In the genomic region with DNA sequence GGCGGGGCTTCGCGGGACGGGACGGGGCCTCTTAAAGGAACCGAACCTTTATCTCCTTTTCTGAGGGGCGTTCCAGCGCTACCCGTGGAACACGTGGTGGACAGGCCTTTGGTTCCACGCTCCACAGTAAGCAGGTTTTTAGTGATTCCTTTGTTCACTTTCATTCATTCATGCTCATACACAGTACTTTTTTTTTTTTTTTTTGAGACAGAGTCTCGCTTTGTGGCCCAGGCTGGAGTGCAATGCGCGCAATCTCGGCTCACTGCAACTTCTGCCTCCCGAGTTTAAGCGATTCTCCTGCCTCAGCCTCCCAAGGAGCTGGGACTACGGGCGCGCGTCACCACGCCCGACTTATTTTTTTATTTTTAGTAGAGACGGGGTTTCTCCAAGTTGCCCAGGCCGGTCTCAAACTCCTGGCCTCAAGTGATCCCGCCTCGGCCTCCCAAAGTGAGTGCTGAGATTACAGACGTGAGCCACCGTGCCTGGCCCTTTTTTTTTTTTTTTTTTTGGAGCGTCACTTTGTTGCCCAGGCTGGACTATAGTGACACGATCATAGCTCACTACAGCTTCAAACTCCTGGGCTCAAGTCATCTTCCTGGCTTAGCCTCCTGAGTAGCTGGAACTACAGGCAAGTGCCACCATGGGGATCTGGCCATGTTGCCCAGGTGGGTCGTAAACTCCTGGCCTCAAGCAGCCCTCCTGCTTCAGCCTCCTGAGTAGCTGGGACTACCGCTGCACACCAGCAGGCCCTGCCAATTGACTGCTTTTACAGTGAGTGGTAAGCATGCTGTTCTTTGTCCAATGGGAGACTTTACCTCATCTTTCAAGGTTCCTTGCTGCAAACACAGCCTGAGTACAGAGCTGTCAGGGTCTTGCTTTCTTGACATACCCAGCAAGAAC, we compare ENCODE assay signal across 8 cellular contexts. TPM values are rescaled to one million over a fixed set of nuclear protein-coding genes. Genes with fewer than 3 reads are reported as not detected.
DNase-seq lines count a peak whose midpoint lies in the region; ATAC-seq lines count a peak whose summit lies in the region.

No MANE protein-coding gene starts in this region.

- H3K9me3 Mint-ChIP-seq in T-helper 2 cell treated with Interferon-gamma antibody and Interleukin-4, amounts not matched to agents 5 μg/mL and 100 μg/mL, for 36 hours: no peaks in the 10 kb centered on the region
- no peaks in the 10 kb centered on the region for H3K9me3 Mint-ChIP-seq in activated T-helper 2 cell treated with anti-CD3 and anti-CD28 coated beads, Interferon-gamma antibody, Interleukin-2, Interleukin-4, amounts not matched to agents 10 μg/mL and 5 μg/mL and 100 μg/mL, durations not matched to agents 14 hours and 24 hours and 36 hours

- H3K27me3 ChIP-seq in iPS-20b (ENCODE audit: insufficient read depth, low read length) (no peaks in the 10 kb centered on the region), stomach smooth muscle (ENCODE audit: control insufficient read depth in 1 of 2, insufficient read depth in 2 of 2, low read length in 2 of 2) (peaks cover 0 to 5% of the 10 kb centered on the region in 2 donors)

- H3K27ac ChIP-seq in iPS-20b (ENCODE audit: low read length): peak overlapping the region; percentile 51
- no peak overlapping the region for H3K27ac ChIP-seq in stomach smooth muscle (ENCODE audit: low read length)

- H3K4me3 Mint-ChIP-seq in T-helper 2 cell treated with Interferon-gamma antibody and Interleukin-4, amounts not matched to agents 5 μg/mL and 100 μg/mL, for 36 hours: peak overlapping the region; percentile 97
- H3K4me3 Mint-ChIP-seq in activated T-helper 2 cell treated with anti-CD3 and anti-CD28 coated beads, Interferon-gamma antibody, Interleukin-2, Interleukin-4, amounts not matched to agents 10 μg/mL and 5 μg/mL and 100 μg/mL, durations not matched to agents 14 hours and 24 hours and 36 hours (ENCODE audit: low read depth): peak overlapping the region; percentile 97

- peaks cover 12% of the 10 kb centered on the region; the same call in 1 of the 2 replicates for H3K4me1 ChIP-seq in iPS-20b (ENCODE audit: insufficient read depth, low read length)
- H3K4me1 ChIP-seq in stomach smooth muscle (ENCODE audit: control insufficient read depth, insufficient read depth, low read length): peaks cover 14% of the 10 kb centered on the region

- peaks cover 36% of the 10 kb centered on the region for H3K4me1 Mint-ChIP-seq in T-helper 2 cell treated with Interferon-gamma antibody and Interleukin-4, amounts not matched to agents 5 μg/mL and 100 μg/mL, for 36 hours (ENCODE audit: low read depth)
- H3K4me1 Mint-ChIP-seq in activated T-helper 2 cell treated with anti-CD3 and anti-CD28 coated beads, Interferon-gamma antibody, Interleukin-2, Interleukin-4, amounts not matched to agents 10 μg/mL and 5 μg/mL and 100 μg/mL, durations not matched to agents 14 hours and 24 hours and 36 hours (ENCODE audit: low read depth): peaks cover 26% of the 10 kb centered on the region

- no peaks in the 10 kb centered on the region for H3K9me3 ChIP-seq in iPS-20b (ENCODE audit: insufficient read depth, low read depth, low read length)
- H3K9me3 ChIP-seq in stomach smooth muscle (ENCODE audit: control insufficient read depth in 2 of 2, low read length in 2 of 2): no peaks in the 10 kb centered on the region

- H3K36me3 ChIP-seq in iPS-20b (ENCODE audit: insufficient read depth, low read depth, low read length) (peaks cover 26% of the 10 kb centered on the region), stomach smooth muscle (ENCODE audit: control insufficient read depth in 2 of 2, insufficient read depth in 2 of 2, low read length in 2 of 2) (no peaks in the 10 kb centered on the region)

- H3K36me3 Mint-ChIP-seq in T-helper 2 cell treated with Interferon-gamma antibody and Interleukin-4, amounts not matched to agents 5 μg/mL and 100 μg/mL, for 36 hours (ENCODE audit: low read depth): peaks cover 32% of the 10 kb centered on the region
- peaks cover 31% of the 10 kb centered on the region for H3K36me3 Mint-ChIP-seq in activated T-helper 2 cell treated with anti-CD3 and anti-CD28 coated beads, Interferon-gamma antibody, Interleukin-2, Interleukin-4, amounts not matched to agents 10 μg/mL and 5 μg/mL and 100 μg/mL, durations not matched to agents 14 hours and 24 hours and 36 hours (ENCODE audit: low read depth)

- no peaks in the 10 kb centered on the region for H3K27me3 Mint-ChIP-seq in T-helper 2 cell treated with Interferon-gamma antibody and Interleukin-4, amounts not matched to agents 5 μg/mL and 100 μg/mL, for 36 hours (ENCODE audit: low read depth)
- no peaks in the 10 kb centered on the region for H3K27me3 Mint-ChIP-seq in activated T-helper 2 cell treated with anti-CD3 and anti-CD28 coated beads, Interferon-gamma antibody, Interleukin-2, Interleukin-4, amounts not matched to agents 10 μg/mL and 5 μg/mL and 100 μg/mL, durations not matched to agents 14 hours and 24 hours and 36 hours (ENCODE audit: low read depth)

- intact Hi-C loops in activated T-helper 2 cell treated with anti-CD3 and anti-CD28 coated beads, Interferon-gamma antibody, Interleukin-2, Interleukin-4, amounts not matched to agents 10 μg/mL and 5 μg/mL and 100 μg/mL, durations not matched to agents 14 hours and 24 hours and 36 hours (cut with micrococcal nuclease): loop anchor here (5.0 kb wide), 1 partner anchor 125 kb away; a partner anchor contains a TSS

- no peak for ATAC-seq in HG03139 (IDR thresholded peaks at IDR 0.05; ENCODE audit: unreplicated experiment)

- peak overlapping the region; percentile 93 for H3K27ac Mint-ChIP-seq in T-helper 2 cell treated with Interferon-gamma antibody and Interleukin-4, amounts not matched to agents 5 μg/mL and 100 μg/mL, for 36 hours
- H3K27ac Mint-ChIP-seq in activated T-helper 2 cell treated with anti-CD3 and anti-CD28 coated beads, Interferon-gamma antibody, Interleukin-2, Interleukin-4, amounts not matched to agents 10 μg/mL and 5 μg/mL and 100 μg/mL, durations not matched to agents 14 hours and 24 hours and 36 hours: peak overlapping the region; percentile 93

- H3K4me3 ChIP-seq in iPS-20b (ENCODE audit: low read length) (peak overlapping the region; percentile 90), stomach smooth muscle (ENCODE audit: low read length in 2 of 2) (peak overlapping the region; percentile 89)

- peak overlapping the region; percentile 93 for H3K9ac ChIP-seq in iPS-20b (ENCODE audit: low read depth, low read length)
- H3K9ac ChIP-seq in stomach smooth muscle (ENCODE audit: low read length in 2 of 2): peak overlapping the region; percentile 29 to 39

- DNase-seq in T-helper 2 cell treated with Interferon-gamma antibody and Interleukin-4, amounts not matched to agents 5 μg/mL and 100 μg/mL, for 36 hours (ENCODE audit: low spot score): no peak
- no peak for DNase-seq in T-helper 2 cell
- DNase-seq in activated T-helper 2 cell treated with anti-CD3 and anti-CD28 coated beads, Interferon-gamma antibody, Interleukin-2, Interleukin-4, amounts not matched to agents 10 μg/mL and 5 μg/mL and 100 μg/mL, durations not matched to agents 14 hours and 24 hours and 36 hours (ENCODE audit: low spot score): no peak
- DNase-seq in NCI-H128 (lab: John Stamatoyannopoulos, UW; ENCODE audit: unreplicated experiment): no peak
- no peak for DNase-seq in activated effector memory CD4-positive, alpha-beta T cell treated with Interleukin-2 at 50 U/mL for 16 hours

RNA-seq across cellular contexts. Expression of a gene that starts 0.5 kb away (rescaled TPM):
- 58.6 and 59.3 TPM in 2 replicates for total RNA-seq in activated T-helper 2 cell treated with anti-CD3 and anti-CD28 coated beads, Interferon-gamma antibody, Interleukin-2, Interleukin-4, amounts not matched to agents 10 μg/mL and 5 μg/mL and 100 μg/mL, durations not matched to agents 14 hours and 24 hours and 36 hours

RNA-seq across cellular contexts. Expression of a gene that starts 20.8 kb away (rescaled TPM):
- 2.7 and 3.1 TPM in 2 replicates for total RNA-seq in activated T-helper 2 cell treated with anti-CD3 and anti-CD28 coated beads, Interferon-gamma antibody, Interleukin-2, Interleukin-4, amounts not matched to agents 10 μg/mL and 5 μg/mL and 100 μg/mL, durations not matched to agents 14 hours and 24 hours and 36 hours

RNA-seq across cellular contexts. Expression of a gene that starts 21.8 kb away (rescaled TPM):
- total RNA-seq in activated T-helper 2 cell treated with anti-CD3 and anti-CD28 coated beads, Interferon-gamma antibody, Interleukin-2, Interleukin-4, amounts not matched to agents 10 μg/mL and 5 μg/mL and 100 μg/mL, durations not matched to agents 14 hours and 24 hours and 36 hours: 7.1 and 8.5 TPM in 2 replicates

RNA-seq across cellular contexts. Expression of a gene that starts 32.6 kb away (rescaled TPM):
- total RNA-seq in activated T-helper 2 cell treated with anti-CD3 and anti-CD28 coated beads, Interferon-gamma antibody, Interleukin-2, Interleukin-4, amounts not matched to agents 10 μg/mL and 5 μg/mL and 100 μg/mL, durations not matched to agents 14 hours and 24 hours and 36 hours: 1.0 and 1.7 TPM in 2 replicates
